Comparison of ENCODE assay signal across 20 cellular contexts in genomic region chr2:172713365-172713875, GRCh38. TPM values are rescaled to one million over a fixed set of nuclear protein-coding genes. Genes with fewer than 3 reads are reported as not detected.
A peak's percentile ranks its signal among the peaks of the same experiment; 100 is the strongest.
DNase-seq lines count a peak whose midpoint lies in the region; ATAC-seq, FAIRE-seq and TF ChIP-seq lines count a peak whose summit lies in the region.
"Had no signal": no experiment of that assay in that cellular context is flagged by ENCODE, and none has a peak within 500 bp of the region (broad histone marks: within the 10 kb centered on the region; RNA-seq: fewer than 3 reads in every experiment).

No MANE protein-coding gene starts in this region.

- H3K14ac ChIP-seq in IMR-90 (replicated peaks; ENCODE audit: low read depth, low read length): no peak overlapping the region
- H3K14ac ChIP-seq in neuronal stem cell (ENCODE audit: low read length): peak overlapping the region; percentile 41

- intact Hi-C loops in IMR-90 (cut with micrococcal nuclease): loop anchor here (5.0 to 10.0 kb wide), 3 partner anchors 69 to 231 kb away; no protein-coding TSS in a partner anchor
- intact Hi-C loops in kidney (cut with DNase I): no loop called here
- intact Hi-C loops in upper lobe of right lung (cut with DNase I): no loop called here
- intact Hi-C loops in A673 (cut with micrococcal nuclease; ENCODE audit: unreplicated experiment): loop anchor here (5.0 kb wide), 1 partner anchor 226 kb away; no protein-coding TSS in a partner anchor

- H4K5ac ChIP-seq in IMR-90 (ENCODE audit: low read depth, low read length): no peak overlapping the region

- no peak overlapping the region for H2AK9ac ChIP-seq in IMR-90 (replicated peaks; ENCODE audit: low read depth, low read length, poor library complexity)

- H2BK5ac ChIP-seq in IMR-90 (ENCODE audit: low read depth, low read length, poor library complexity, severe bottlenecking) (no peak overlapping the region), neuronal stem cell (ENCODE audit: low read length) (no peak overlapping the region)

- no peak overlapping the region for H3K23ac ChIP-seq in IMR-90 (ENCODE audit: low read depth, low read length)
- no peak overlapping the region for H3K23ac ChIP-seq in neuronal stem cell (ENCODE audit: low read depth, low read length, poor library complexity)

- CTCF ChIA-PET in IMR-90 (lab: Yijun Ruan, JAX): no interaction called here
- CTCF ChIA-PET in A673 (lab: Charles Lee): no interaction called here

- no peak for TF ChIP-seq POLR2A in IMR-90 (IDR thresholded peaks at IDR 0.05; ENCODE audit: low read depth, low read length)

- no peak overlapping the region for H3K4ac ChIP-seq in IMR-90 (ENCODE audit: low read depth, low read length)
- H3K4ac ChIP-seq in neuronal stem cell (ENCODE audit: low read length): no peak overlapping the region

- no peak for ATAC-seq in IMR-90 (ENCODE audit: low read depth)
- peak; percentile 20 for ATAC-seq in upper lobe of right lung
- ATAC-seq: CD8-positive, alpha-beta T cell; GM12878 had no signal

- no peaks in the 10 kb centered on the region for H3K9me1 ChIP-seq in IMR-90 (ENCODE audit: insufficient read depth, low read length)

- H2AK5ac ChIP-seq in IMR-90 (ENCODE audit: low read depth, low read length): 0 out of 2 replicates have a peak overlapping the region, but pooled peaks have one; percentile 32
- H2AK5ac ChIP-seq in neuronal stem cell (ENCODE audit: low read depth, low read length): peak overlapping the region; percentile 6

- no peak overlapping the region for H2BK12ac ChIP-seq in neuronal stem cell (ENCODE audit: low read length)

- H4K91ac ChIP-seq in IMR-90 (ENCODE audit: insufficient read depth, low read depth, low read length) (no peak overlapping the region), neuronal stem cell (ENCODE audit: low read depth, low read length, poor library complexity) (no peak overlapping the region)

- H3K18ac ChIP-seq in IMR-90 (ENCODE audit: low read depth, low read length) (no peak overlapping the region), neuronal stem cell (ENCODE audit: low read length) (peak overlapping the region; percentile 60)

- peaks cover 2% of the 10 kb centered on the region for H3K4me1 ChIP-seq in IMR-90 (ENCODE audit: control insufficient read depth, insufficient read depth, low read length)
- no peaks in the 10 kb centered on the region for H3K4me1 ChIP-seq in kidney (ENCODE audit: control insufficient read depth in 1 of 2, insufficient read depth in 1 of 2, low read depth in 1 of 2, low read length in 2 of 2)
- no peaks in the 10 kb centered on the region for H3K4me1 ChIP-seq in neuronal stem cell (ENCODE audit: control insufficient read depth in 2 of 2, insufficient read depth in 1 of 2, low read depth in 1 of 2, low read length in 2 of 2)
- H3K4me1 ChIP-seq in upper lobe of right lung: no peaks in the 10 kb centered on the region
- H3K4me1 ChIP-seq in A673 (ENCODE audit: insufficient read depth, low read length, poor library complexity, severe bottlenecking): no peaks in the 10 kb centered on the region
- H3K4me1 ChIP-seq: Caco-2 had no signal

- H3K9me3 ChIP-seq in IMR-90 (ENCODE audit: control insufficient read depth, insufficient read depth, low read length) (no peaks in the 10 kb centered on the region), kidney (ENCODE audit: control insufficient read depth in 1 of 2, low read length in 2 of 2) (peaks cover 0 to 3% of the 10 kb centered on the region in 2 donors), neuronal stem cell (replicated peaks in 1 of 2; ENCODE audit: control insufficient read depth in 2 of 2, insufficient read depth in 1 of 2, low read depth in 1 of 2, low read length in 2 of 2) (no peaks in the 10 kb centered on the region), upper lobe of right lung (no peaks in the 10 kb centered on the region), A673 (ENCODE audit: low read depth, low read length, poor library complexity, severe bottlenecking) (no peaks in the 10 kb centered on the region)

- no peak overlapping the region for H3K56ac ChIP-seq in IMR-90 (ENCODE audit: extremely low read depth, insufficient read depth, low read length)

- H4K20me1 ChIP-seq in IMR-90 (ENCODE audit: insufficient read depth, low read length): no peaks in the 10 kb centered on the region
- H4K20me1 ChIP-seq: BLaER1 had no signal

- H2BK15ac ChIP-seq in IMR-90 (ENCODE audit: low read depth, low read length) (no peak overlapping the region), neuronal stem cell (ENCODE audit: low read length) (no peak overlapping the region)

- no peaks in the 10 kb centered on the region for H3K36me3 ChIP-seq in IMR-90 (ENCODE audit: control insufficient read depth, insufficient read depth, low read length)
- H3K36me3 ChIP-seq in kidney (ENCODE audit: control insufficient read depth in 1 of 2, insufficient read depth in 2 of 2, low read length in 2 of 2): no peaks in the 10 kb centered on the region
- H3K36me3 ChIP-seq in neuronal stem cell (replicated peaks in 1 of 2; ENCODE audit: control insufficient read depth in 2 of 2, insufficient read depth in 2 of 2, low read length in 2 of 2): no peaks in the 10 kb centered on the region
- H3K36me3 ChIP-seq in upper lobe of right lung: no peaks in the 10 kb centered on the region
- no peaks in the 10 kb centered on the region for H3K36me3 ChIP-seq in A673 (ENCODE audit: insufficient read depth, low read length, poor library complexity, severe bottlenecking)
- H3K36me3 ChIP-seq: BLaER1 had no signal

- 85% methylated on average over 14 of the region's 16 CpGs; no CpG with 5 or more reads in 1 of the 2 experiments for WGBS in IMR-90 (ENCODE audit: extremely low coverage in 2 of 2, insufficient read length in 1 of 2), 2 experiments
- no CpG with 5 or more reads among the region's 16 CpGs for WGBS in neuronal stem cell (ENCODE audit: extremely low coverage in 2 of 2, insufficient read length in 2 of 2, insufficient replicate concordance in 1 of 2), 2 donors

- H3K27ac ChIP-seq in IMR-90 (ENCODE audit: insufficient read depth, low read length): no peak overlapping the region
- H3K27ac ChIP-seq in kidney (ENCODE audit: low read depth in 2 of 2, low read length in 2 of 2): no peak overlapping the region
- no peak overlapping the region for H3K27ac ChIP-seq in neuronal stem cell (replicated peaks; ENCODE audit: low read length)
- H3K27ac ChIP-seq in upper lobe of right lung: no peak overlapping the region
- no peak overlapping the region for H3K27ac ChIP-seq in A673 (ENCODE audit: low read depth, low read length, poor library complexity, severe bottlenecking)
- H3K27ac ChIP-seq: BLaER1, C4-2B had no signal

- no peak for FAIRE-seq in kidney (lab: Jason Lieb, UNC)
- FAIRE-seq: GM12878, H54 had no signal

- H4K8ac ChIP-seq in IMR-90 (ENCODE audit: low read depth in 2 of 2, low read length in 2 of 2) (no peak overlapping the region), neuronal stem cell (ENCODE audit: low read depth, low read length) (no peak overlapping the region)

- in situ Hi-C loops in IMR-90 (cut with MboI; ENCODE audit: low sequenced_read_pairs): no loop called here

- no peak for TF ChIP-seq RAD21 in IMR-90 (IDR thresholded peaks at IDR 0.05; ENCODE audit: low read length)

- H3K9ac ChIP-seq in IMR-90 (ENCODE audit: low read depth, low read length) (no peak overlapping the region), kidney (ENCODE audit: low read length in 2 of 2) (no peak overlapping the region), neuronal stem cell (ENCODE audit: low read depth, low read length, poor library complexity) (no peak overlapping the region)
- H3K9ac ChIP-seq: BLaER1 had no signal

- no TSS peak for BruUV-seq in IMR-90 (replicated peaks; lab: Mats Ljungman, UMichigan)
- no TSS peak for BruUV-seq in A673 (replicated peaks; lab: Mats Ljungman, UMichigan)

- no peak overlapping the region for H2BK20ac ChIP-seq in IMR-90 (ENCODE audit: low read depth, low read length)

- H3K27me3 ChIP-seq in IMR-90 (ENCODE audit: control insufficient read depth, insufficient read depth, low read length) (no peaks in the 10 kb centered on the region), neuronal stem cell (ENCODE audit: control insufficient read depth in 3 of 3, insufficient read depth in 3 of 3, low read depth in 1 of 3, low read length in 3 of 3) (no peaks in the 10 kb centered on the region), upper lobe of right lung (peaks cover 5% of the 10 kb centered on the region), A673 (replicated peaks; ENCODE audit: insufficient read depth, low read depth, low read length, poor library complexity) (peaks cover 17% of the 10 kb centered on the region)
- H3K27me3 ChIP-seq: BLaER1 had no signal

- H2AFZ ChIP-seq in IMR-90 (replicated peaks; ENCODE audit: low read length, poor library complexity) (peak overlapping the region; percentile 43), neuronal stem cell (ENCODE audit: low read length) (no peak overlapping the region)

- TF ChIP-seq CTCF in IMR-90 (conservative IDR thresholded peaks at IDR 0.05; ENCODE audit: low read depth, low read length): no peak
- TF ChIP-seq CTCF in kidney (IDR thresholded peaks at IDR 0.05; ENCODE audit: borderline replicate concordance, extremely low read depth, insufficient read depth): no peak
- TF ChIP-seq CTCF in upper lobe of right lung (IDR thresholded peaks at IDR 0.05): no peak
- no peak for TF ChIP-seq CTCF in A673 (conservative IDR thresholded peaks at IDR 0.05; ENCODE audit: low read depth, low read length)

- dilution Hi-C loops in IMR-90 (cut with HindIII; ENCODE audit: low sequenced_read_pairs, unreplicated experiment): no loop called here

- POLR2A ChIA-PET in IMR-90 (lab: Charles Lee; ENCODE audit: unreplicated experiment) (no interaction called here), A673 (lab: Charles Lee; ENCODE audit: low non-redundant PET) (no interaction called here)

- H2BK120ac ChIP-seq in IMR-90 (ENCODE audit: low read depth, low read length) (no peak overlapping the region), neuronal stem cell (ENCODE audit: low read depth, low read length) (no peak overlapping the region)

- no peaks in the 10 kb centered on the region for H3K79me1 ChIP-seq in IMR-90 (ENCODE audit: low read depth in 1 of 2, low read length in 2 of 2)
- H3K79me1 ChIP-seq in neuronal stem cell (ENCODE audit: low read depth, low read length): no peaks in the 10 kb centered on the region

- DNase-seq in IMR-90 (no peak), kidney (peak; percentile 50), neuronal stem cell (ENCODE audit: low spot score) (no peak), upper lobe of right lung (no peak), A673 (ENCODE audit: low spot score) (no peak), iPS-NIHi7 (ENCODE audit: extremely low spot score) (no peak), kidney tubule cell (ENCODE audit: low spot score) (no peak), NCI-H1048 (lab: John Stamatoyannopoulos, UW) (no peak)
- DNase-seq: Caco-2; CD4-positive, CD25-positive, alpha-beta regulatory T cell; CD8-positive, alpha-beta T cell; DMS153; DND-41; GOT3; HCEC 1CT had no signal

- H3K4me3 ChIP-seq in IMR-90 (ENCODE audit: insufficient read depth, low read depth, low read length) (no peak overlapping the region), kidney (ENCODE audit: low read length in 2 of 2) (no peak overlapping the region), neuronal stem cell (ENCODE audit: low read length in 2 of 2) (no peak overlapping the region), upper lobe of right lung (no peak overlapping the region), A673 (ENCODE audit: low read depth, low read length, poor library complexity, severe bottlenecking) (no peak overlapping the region)
- H3K4me3 ChIP-seq: BLaER1, GM12878 had no signal

- H3K4me2 ChIP-seq in IMR-90 (ENCODE audit: low read depth, low read length): no peak overlapping the region
- H3K4me2 ChIP-seq in neuronal stem cell (ENCODE audit: insufficient read depth, low read length, poor library complexity, severe bottlenecking): no peak overlapping the region
- H3K4me2 ChIP-seq: BLaER1 had no signal

RNA-seq across cellular contexts. Expression of gene RAPGEF4, which starts 22.2 kb away (rescaled TPM):
- total RNA-seq in IMR-90 (2012; rRNA removed) (3.2 and 3.6 TPM in 2 replicates), kidney (13.6 TPM), upper lobe of right lung (21.8 TPM), A673 (2021) (0.26 and 0.96 TPM in 2 replicates)
- polyA plus RNA-seq in IMR-90 (2012; rRNA removed) (1.7 and 1.8 TPM in 2 replicates), kidney (ENCODE audit: insufficient read depth, low read depth, low replicate concordance) (3.8 TPM)
- polyA plus RNA-seq in IMR-90 (2012; cell fraction: cytosol; rRNA removed): 0.27 and 0.81 TPM in 2 replicates
- polyA plus RNA-seq in IMR-90 (2012; cell fraction: nucleus; rRNA removed; ENCODE audit: low replicate concordance): 0.98 and 7.4 TPM in 2 replicates
- polyA plus RNA-seq in neuronal stem cell (2013, experiment 1 of 2): 0.40 TPM
- 0.18 TPM for polyA plus RNA-seq in neuronal stem cell (2013, experiment 2 of 2)
- total RNA-seq: A172 had no signal
- polyA plus RNA-seq: CD4-positive, CD25-positive, alpha-beta regulatory T cell had no signal

Comparison
In these comparisons a context has a peak if more than half of its experiments do, and no peak if none do; other contexts are left out.
1. intact Hi-C loops: an anchor here in IMR-90 (5.0 to 10.0 kb wide) and A673 (5.0 kb wide); none called in kidney and upper lobe of right lung.